In the genomic region with DNA sequence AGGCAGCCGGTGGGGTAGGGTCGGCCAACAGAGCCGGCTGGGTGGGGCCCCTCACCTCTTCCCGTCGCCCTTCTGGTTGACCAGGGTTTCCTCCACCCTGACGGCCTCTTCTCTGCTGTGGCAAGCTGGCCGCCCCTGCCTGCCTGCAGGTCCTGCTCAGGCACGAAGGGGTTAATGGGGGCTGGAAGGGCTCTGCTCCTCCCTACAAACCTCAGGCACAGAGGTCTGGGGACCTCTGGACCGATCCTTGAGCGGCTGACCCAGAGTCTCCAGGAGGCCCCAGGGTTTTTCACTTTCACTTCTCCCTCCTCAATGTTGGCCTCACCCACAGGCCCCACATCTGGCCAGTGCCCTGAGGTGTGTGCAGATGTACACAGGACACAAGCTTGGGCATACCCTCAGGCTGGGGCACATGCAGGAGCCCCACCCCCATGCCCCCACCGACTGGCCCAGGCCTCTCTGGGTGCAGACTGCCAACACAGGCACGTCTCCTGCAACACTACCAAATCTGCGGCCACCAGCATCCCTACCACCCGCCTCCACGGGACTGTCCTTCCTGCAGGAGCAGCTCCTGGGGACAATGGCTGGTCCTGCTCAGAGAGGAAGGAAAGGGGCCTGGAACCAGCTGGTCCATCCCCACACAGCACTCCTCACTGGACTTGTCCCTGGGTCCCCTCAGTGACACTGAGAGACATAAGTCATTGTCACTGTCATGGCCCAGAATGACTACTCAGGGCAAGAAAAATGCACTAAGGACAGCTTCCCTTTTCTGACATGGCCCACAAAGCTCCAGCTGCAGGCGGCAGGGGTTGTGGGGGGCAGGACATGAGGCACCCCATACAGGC, we compare ENCODE assay signal across 2 cellular contexts.
TF ChIP-seq lines count a peak whose summit lies in the region.

No MANE protein-coding gene starts in this region.

TF ChIP-seq in A549, 52 proteins besides CTCF, POLR2A, EP300 and RAD21 (continued from another document):
- no peak for TF ChIP-seq ZC3H11A (IDR thresholded peaks at IDR 0.05)
- no peak for TF ChIP-seq RNF2 (IDR thresholded peaks at IDR 0.05; ENCODE audit: borderline replicate concordance, low read depth)
- no peak for TF ChIP-seq TP53 (CRISPR knock-in tag; IDR thresholded peaks at IDR 0.05)
- TF ChIP-seq SREBF2 (IDR thresholded peaks at IDR 0.05) = no peak
- TF ChIP-seq HOXB13 (CRISPR knock-in tag; IDR thresholded peaks at IDR 0.05; ENCODE audit: low read depth) = no peak
- TF ChIP-seq, protein P1, sequence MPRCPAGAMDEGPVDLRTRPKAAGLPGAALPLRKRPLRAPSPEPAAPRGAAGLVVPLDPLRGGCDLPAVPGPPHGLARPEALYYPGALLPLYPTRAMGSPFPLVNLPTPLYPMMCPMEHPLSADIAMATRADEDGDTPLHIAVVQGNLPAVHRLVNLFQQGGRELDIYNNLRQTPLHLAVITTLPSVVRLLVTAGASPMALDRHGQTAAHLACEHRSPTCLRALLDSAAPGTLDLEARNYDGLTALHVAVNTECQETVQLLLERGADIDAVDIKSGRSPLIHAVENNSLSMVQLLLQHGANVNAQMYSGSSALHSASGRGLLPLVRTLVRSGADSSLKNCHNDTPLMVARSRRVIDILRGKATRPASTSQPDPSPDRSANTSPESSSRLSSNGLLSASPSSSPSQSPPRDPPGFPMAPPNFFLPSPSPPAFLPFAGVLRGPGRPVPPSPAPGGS (IDR thresholded peaks at IDR 0.05) = no peak
- TF ChIP-seq, protein P2, sequence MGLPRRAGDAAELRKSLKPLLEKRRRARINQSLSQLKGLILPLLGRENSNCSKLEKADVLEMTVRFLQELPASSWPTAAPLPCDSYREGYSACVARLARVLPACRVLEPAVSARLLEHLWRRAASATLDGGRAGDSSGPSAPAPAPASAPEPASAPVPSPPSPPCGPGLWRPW (IDR thresholded peaks at IDR 0.05) = no peak
- TF ChIP-seq, protein P3, sequence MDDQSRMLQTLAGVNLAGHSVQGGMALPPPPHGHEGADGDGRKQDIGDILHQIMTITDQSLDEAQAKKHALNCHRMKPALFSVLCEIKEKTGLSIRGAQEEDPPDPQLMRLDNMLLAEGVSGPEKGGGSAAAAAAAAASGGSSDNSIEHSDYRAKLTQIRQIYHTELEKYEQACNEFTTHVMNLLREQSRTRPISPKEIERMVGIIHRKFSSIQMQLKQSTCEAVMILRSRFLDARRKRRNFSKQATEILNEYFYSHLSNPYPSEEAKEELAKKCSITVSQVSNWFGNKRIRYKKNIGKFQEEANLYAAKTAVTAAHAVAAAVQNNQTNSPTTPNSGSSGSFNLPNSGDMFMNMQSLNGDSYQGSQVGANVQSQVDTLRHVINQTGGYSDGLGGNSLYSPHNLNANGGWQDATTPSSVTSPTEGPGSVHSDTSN (IDR thresholded peaks at IDR 0.05) = no peak
- TF ChIP-seq RCOR1 (IDR thresholded peaks at IDR 0.05; ENCODE audit: low read depth, low read length) = no peak

TF ChIP-seq in HEK293, 187 proteins besides CTCF, POLR2A, EP300 and RAD21 (continued from another document and continues in another):
- TF ChIP-seq, protein P4, sequence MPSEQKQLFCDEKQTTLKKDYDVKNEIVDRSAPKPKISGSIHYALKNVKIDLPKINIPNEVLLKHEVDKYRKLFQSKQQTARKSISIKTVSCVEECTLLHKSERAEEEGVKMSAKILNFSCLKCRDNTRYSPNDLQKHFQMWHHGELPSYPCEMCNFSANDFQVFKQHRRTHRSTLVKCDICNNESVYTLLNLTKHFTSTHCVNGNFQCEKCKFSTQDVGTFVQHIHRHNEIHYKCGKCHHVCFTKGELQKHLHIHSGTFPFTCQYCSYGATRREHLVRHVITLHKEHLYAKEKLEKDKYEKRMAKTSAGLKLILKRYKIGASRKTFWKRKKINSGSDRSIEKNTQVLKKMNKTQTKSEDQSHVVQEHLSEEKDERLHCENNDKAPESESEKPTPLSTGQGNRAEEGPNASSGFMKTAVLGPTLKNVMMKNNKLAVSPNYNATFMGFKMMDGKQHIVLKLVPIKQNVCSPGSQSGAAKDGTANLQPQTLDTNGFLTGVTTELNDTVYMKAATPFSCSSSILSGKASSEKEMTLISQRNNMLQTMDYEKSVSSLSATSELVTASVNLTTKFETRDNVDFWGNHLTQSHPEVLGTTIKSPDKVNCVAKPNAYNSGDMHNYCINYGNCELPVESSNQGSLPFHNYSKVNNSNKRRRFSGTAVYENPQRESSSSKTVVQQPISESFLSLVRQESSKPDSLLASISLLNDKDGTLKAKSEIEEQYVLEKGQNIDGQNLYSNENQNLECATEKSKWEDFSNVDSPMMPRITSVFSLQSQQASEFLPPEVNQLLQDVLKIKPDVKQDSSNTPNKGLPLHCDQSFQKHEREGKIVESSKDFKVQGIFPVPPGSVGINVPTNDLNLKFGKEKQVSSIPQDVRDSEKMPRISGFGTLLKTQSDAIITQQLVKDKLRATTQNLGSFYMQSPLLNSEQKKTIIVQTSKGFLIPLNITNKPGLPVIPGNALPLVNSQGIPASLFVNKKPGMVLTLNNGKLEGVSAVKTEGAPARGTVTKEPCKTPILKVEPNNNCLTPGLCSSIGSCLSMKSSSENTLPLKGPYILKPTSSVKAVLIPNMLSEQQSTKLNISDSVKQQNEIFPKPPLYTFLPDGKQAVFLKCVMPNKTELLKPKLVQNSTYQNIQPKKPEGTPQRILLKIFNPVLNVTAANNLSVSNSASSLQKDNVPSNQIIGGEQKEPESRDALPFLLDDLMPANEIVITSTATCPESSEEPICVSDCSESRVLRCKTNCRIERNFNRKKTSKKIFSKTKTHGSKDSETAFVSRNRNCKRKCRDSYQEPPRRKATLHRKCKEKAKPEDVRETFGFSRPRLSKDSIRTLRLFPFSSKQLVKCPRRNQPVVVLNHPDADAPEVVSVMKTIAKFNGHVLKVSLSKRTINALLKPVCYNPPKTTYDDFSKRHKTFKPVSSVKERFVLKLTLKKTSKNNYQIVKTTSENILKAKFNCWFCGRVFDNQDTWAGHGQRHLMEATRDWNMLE (tag by site-specific recombination; conservative IDR thresholded peaks at IDR 0.05; ENCODE audit: low read depth) = no peak
- TF ChIP-seq ZNF561 (tag by site-specific recombination; IDR thresholded peaks at IDR 0.05; ENCODE audit: borderline replicate concordance) = no peak
- TF ChIP-seq ZNF341 (tag by site-specific recombination; IDR thresholded peaks at IDR 0.05; ENCODE audit: low read depth) = no peak
- no peak for TF ChIP-seq ZNF521 (tag by site-specific recombination; IDR thresholded peaks at IDR 0.05)
- TF ChIP-seq ZNF548 (tag by site-specific recombination; IDR thresholded peaks at IDR 0.05) = peak; percentile 43; the same call in 1 of the 2 replicates
- TF ChIP-seq ZNF600 (tag by site-specific recombination; IDR thresholded peaks at IDR 0.05) = no peak
- peak; percentile 70 for TF ChIP-seq GLIS2 (tag by site-specific recombination; IDR thresholded peaks at IDR 0.05)
- TF ChIP-seq, protein P3 (CRISPR knock-in tag; IDR thresholded peaks at IDR 0.05) = no peak
- no peak for TF ChIP-seq SP3 (tag by site-specific recombination; IDR thresholded peaks at IDR 0.05)
- TF ChIP-seq, protein P5, sequence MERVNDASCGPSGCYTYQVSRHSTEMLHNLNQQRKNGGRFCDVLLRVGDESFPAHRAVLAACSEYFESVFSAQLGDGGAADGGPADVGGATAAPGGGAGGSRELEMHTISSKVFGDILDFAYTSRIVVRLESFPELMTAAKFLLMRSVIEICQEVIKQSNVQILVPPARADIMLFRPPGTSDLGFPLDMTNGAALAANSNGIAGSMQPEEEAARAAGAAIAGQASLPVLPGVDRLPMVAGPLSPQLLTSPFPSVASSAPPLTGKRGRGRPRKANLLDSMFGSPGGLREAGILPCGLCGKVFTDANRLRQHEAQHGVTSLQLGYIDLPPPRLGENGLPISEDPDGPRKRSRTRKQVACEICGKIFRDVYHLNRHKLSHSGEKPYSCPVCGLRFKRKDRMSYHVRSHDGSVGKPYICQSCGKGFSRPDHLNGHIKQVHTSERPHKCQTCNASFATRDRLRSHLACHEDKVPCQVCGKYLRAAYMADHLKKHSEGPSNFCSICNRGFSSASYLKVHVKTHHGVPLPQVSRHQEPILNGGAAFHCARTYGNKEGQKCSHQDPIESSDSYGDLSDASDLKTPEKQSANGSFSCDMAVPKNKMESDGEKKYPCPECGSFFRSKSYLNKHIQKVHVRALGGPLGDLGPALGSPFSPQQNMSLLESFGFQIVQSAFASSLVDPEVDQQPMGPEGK (tag by site-specific recombination; IDR thresholded peaks at IDR 0.05) = peak; percentile 17; the same call in 1 of the 2 replicates
- no peak for TF ChIP-seq ZNF391 (tag by site-specific recombination; IDR thresholded peaks at IDR 0.05; ENCODE audit: borderline replicate concordance, low read depth)
- no peak for TF ChIP-seq ZNF747 (tag by site-specific recombination; IDR thresholded peaks at IDR 0.05)
- no peak for TF ChIP-seq ZNF571 (tag by site-specific recombination; IDR thresholded peaks at IDR 0.05)
- TF ChIP-seq SP2 (tag by site-specific recombination; IDR thresholded peaks at IDR 0.05) = peak; percentile 16; the same call in 1 of the 2 replicates
- TF ChIP-seq ZNF311 (tag by site-specific recombination; IDR thresholded peaks at IDR 0.05; ENCODE audit: borderline replicate concordance) = no peak
- TF ChIP-seq, protein P6, sequence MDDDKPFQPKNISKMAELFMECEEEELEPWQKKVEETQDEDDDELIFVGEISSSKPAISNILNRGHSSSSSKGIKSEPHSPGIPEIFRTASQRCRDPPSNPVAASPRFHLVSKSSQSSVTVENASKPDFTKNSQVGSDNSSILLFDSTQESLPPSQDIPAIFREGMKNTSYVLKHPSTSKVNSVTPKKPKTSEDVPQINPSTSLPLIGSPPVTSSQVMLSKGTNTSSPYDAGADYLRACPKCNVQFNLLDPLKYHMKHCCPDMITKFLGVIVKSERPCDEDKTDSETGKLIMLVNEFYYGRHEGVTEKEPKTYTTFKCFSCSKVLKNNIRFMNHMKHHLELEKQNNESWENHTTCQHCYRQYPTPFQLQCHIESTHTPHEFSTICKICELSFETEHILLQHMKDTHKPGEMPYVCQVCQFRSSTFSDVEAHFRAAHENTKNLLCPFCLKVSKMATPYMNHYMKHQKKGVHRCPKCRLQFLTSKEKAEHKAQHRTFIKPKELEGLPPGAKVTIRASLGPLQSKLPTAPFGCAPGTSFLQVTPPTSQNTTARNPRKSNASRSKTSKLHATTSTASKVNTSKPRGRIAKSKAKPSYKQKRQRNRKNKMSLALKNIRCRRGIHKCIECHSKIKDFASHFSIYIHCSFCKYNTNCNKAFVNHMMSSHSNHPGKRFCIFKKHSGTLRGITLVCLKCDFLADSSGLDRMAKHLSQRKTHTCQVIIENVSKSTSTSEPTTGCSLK (tag by site-specific recombination; IDR thresholded peaks at IDR 0.05) = no peak
- peak; percentile 16; the same call in 1 of the 2 replicates for TF ChIP-seq ZNF335 (tag by site-specific recombination; conservative IDR thresholded peaks at IDR 0.05)
- TF ChIP-seq, protein P7, sequence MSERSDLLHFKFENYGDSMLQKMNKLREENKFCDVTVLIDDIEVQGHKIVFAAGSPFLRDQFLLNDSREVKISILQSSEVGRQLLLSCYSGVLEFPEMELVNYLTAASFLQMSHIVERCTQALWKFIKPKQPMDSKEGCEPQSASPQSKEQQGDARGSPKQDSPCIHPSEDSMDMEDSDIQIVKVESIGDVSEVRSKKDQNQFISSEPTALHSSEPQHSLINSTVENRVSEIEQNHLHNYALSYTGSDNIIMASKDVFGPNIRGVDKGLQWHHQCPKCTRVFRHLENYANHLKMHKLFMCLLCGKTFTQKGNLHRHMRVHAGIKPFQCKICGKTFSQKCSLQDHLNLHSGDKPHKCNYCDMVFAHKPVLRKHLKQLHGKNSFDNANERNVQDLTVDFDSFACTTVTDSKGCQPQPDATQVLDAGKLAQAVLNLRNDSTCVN (tag by site-specific recombination; optimal IDR thresholded peaks at IDR 0.05) = no peak
- TF ChIP-seq ZNF585B (tag by site-specific recombination; IDR thresholded peaks at IDR 0.05) = no peak
- TF ChIP-seq ZBTB7A (tag by site-specific recombination; IDR thresholded peaks at IDR 0.05; ENCODE audit: low read depth) = no peak
- no peak for TF ChIP-seq ZNF350 (tag by site-specific recombination; IDR thresholded peaks at IDR 0.05)
- TF ChIP-seq, protein P8, sequence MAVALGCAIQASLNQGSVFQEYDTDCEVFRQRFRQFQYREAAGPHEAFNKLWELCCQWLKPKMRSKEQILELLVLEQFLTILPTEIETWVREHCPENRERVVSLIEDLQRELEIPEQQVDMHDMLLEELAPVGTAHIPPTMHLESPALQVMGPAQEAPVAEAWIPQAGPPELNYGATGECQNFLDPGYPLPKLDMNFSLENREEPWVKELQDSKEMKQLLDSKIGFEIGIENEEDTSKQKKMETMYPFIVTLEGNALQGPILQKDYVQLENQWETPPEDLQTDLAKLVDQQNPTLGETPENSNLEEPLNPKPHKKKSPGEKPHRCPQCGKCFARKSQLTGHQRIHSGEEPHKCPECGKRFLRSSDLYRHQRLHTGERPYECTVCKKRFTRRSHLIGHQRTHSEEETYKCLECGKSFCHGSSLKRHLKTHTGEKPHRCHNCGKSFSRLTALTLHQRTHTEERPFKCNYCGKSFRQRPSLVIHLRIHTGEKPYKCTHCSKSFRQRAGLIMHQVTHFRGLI (tag by site-specific recombination; IDR thresholded peaks at IDR 0.05) = no peak
- TF ChIP-seq YY1 (tag by site-specific recombination; IDR thresholded peaks at IDR 0.05) = no peak
